9 cellular contexts compared by ENCODE assay signal in genomic region chr17:48830840-48831548, GRCh38. TPM values are rescaled to one million over a fixed set of nuclear protein-coding genes. Genes with fewer than 3 reads are reported as not detected.
DNase-seq lines count a peak whose midpoint lies in the region; ATAC-seq, FAIRE-seq and TF ChIP-seq lines count a peak whose summit lies in the region.
"Had no signal": no experiment of that assay in that cellular context is flagged by ENCODE, and none has a peak within 500 bp of the region (broad histone marks: within the 10 kb centered on the region; RNA-seq: fewer than 3 reads in every experiment).

CALCOCO2 (plus strand) TSS chr17:48831035; CDS start chr17:48841708, 10,673 bp downstream.

- intact Hi-C loops in kidney (cut with DNase I), result no loop called here

- H3K4me1 ChIP-seq in kidney (ENCODE audit: control insufficient read depth in 1 of 2, insufficient read depth in 1 of 2, low read depth in 1 of 2, low read length in 2 of 2), result peaks cover 4 to 5% of the 10 kb centered on the region in 2 donors

- H3K36me3 ChIP-seq in kidney (ENCODE audit: control insufficient read depth in 1 of 2, insufficient read depth in 2 of 2, low read length in 2 of 2), result no peaks in the 10 kb centered on the region

- H3K9me3 ChIP-seq in kidney (ENCODE audit: control insufficient read depth in 1 of 2, low read length in 2 of 2), result no peaks in the 10 kb centered on the region

- FAIRE-seq in kidney (lab: Jason Lieb, UNC), result no peak
- FAIRE-seq: colon had no signal

- H3K4me3 ChIP-seq in kidney (ENCODE audit: low read length in 2 of 2), result peak within 1 kb of the TSS; percentile 92 to 99

- ATAC-seq in GM19043 (IDR thresholded peaks at IDR 0.05; ENCODE audit: low read depth, unreplicated experiment), result peak; percentile 61
- ATAC-seq in HG03378 (IDR thresholded peaks at IDR 0.05; ENCODE audit: unreplicated experiment), result peak; percentile 54

- H3K9ac ChIP-seq in kidney (ENCODE audit: low read length in 2 of 2), result peak within 1 kb of the TSS; percentile 98 to 99

- peak within 1 kb of the TSS; percentile 94 to 98 for H3K27ac ChIP-seq in kidney (ENCODE audit: low read depth in 2 of 2, low read length in 2 of 2)

- peak; percentile 95 to 96 for DNase-seq in AML-193 (lab: John Stamatoyannopoulos, UW)
- DNase-seq in NCI-H510A (lab: John Stamatoyannopoulos, UW), result peak; percentile 98
- DNase-seq in activated CD4-positive, CD25-positive, alpha-beta regulatory T cell treated with anti-CD3 and anti-CD28 coated beads, Interleukin-2, amount 50 U/mL, for 72 hours, result peak; percentile 91
- peak; percentile 96 for DNase-seq in cerebellar cortex (ENCODE audit: low spot score)
- DNase-seq in kidney, result peak; percentile 98
- DNase-seq in stimulated activated CD4-positive, alpha-beta T cell treated with anti-CD3 and anti-CD28 coated beads, Interleukin-15, amount 100 ng/mL, for 24 hours, result peak; percentile 93

- TF ChIP-seq CTCF in kidney (IDR thresholded peaks at IDR 0.05; ENCODE audit: borderline replicate concordance, extremely low read depth, insufficient read depth), result no peak

RNA-seq across cellular contexts. Expression of gene CALCOCO2, which starts in this region (rescaled TPM):
- total RNA-seq in kidney, result 157 TPM
- polyA plus RNA-seq in kidney (ENCODE audit: insufficient read depth, low read depth, low replicate concordance), result 63.6 TPM

Comparison
In these comparisons a context has a peak if more than half of its experiments do, and no peak if none do; other contexts are left out.
1. Peak in every context shown above with its lines: DNase-seq, ATAC-seq, H3K4me3 ChIP-seq and H3K27ac ChIP-seq.